ENCODE assay signal across 24 cellular contexts in the genomic region with DNA sequence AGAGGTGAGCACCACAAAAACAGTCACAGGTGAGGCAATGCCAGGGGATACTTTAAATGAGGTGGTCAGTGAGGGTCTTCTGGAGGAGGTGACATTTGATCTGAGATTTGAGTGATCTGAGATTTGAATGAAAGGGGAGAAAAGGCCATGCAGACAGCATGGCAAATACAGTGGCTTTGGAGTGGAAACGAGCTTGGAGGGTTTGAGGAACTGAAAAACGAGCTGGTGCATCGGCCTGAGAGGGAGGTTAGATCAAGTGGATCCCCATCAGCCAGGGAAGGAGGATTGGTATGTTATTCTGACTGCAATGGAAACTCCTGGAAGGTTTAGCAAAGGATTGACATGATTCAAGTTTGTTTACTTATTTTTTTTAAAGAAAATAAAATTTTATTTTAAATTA.
DNase-seq lines count a peak whose midpoint lies in the region; ATAC-seq lines count a peak whose summit lies in the region.
"Had no signal": no experiment of that assay in that cellular context is flagged by ENCODE, and none has a peak within 500 bp of the region (broad histone marks: within the 10 kb centered on the region; RNA-seq: fewer than 3 reads in every experiment).

No MANE protein-coding gene starts in this region.

- CTCF ChIA-PET in CD4-positive, alpha-beta memory T cell (lab: Charles Lee; ENCODE audit: partially characterized antibody), result no interaction called here

- no peak overlapping the region for H3K4me3 Mint-ChIP-seq in stimulated activated naive B cell treated with anti-CD40 and anti-IgM and Interleukin-4, amounts not matched to agents 10 μg/mL and 1 μg/mL and 100 μg/mL, for 72 hours
- no peak overlapping the region for H3K4me3 Mint-ChIP-seq in CD4-positive, alpha-beta memory T cell
- H3K4me3 Mint-ChIP-seq: activated CD4-positive, alpha-beta memory T cell treated with anti-CD3 and anti-CD28 coated beads for 36 hours; activated T-cell treated with anti-CD3 and anti-CD28 coated beads, Interleukin-2, amount 50 U/mL, for 72 hours; nephron progenitor cell had no signal

- no peaks in the 10 kb centered on the region for H3K27me3 ChIP-seq in Karpas-422 (ENCODE audit: low read length)
- no peaks in the 10 kb centered on the region for H3K27me3 ChIP-seq in CD4-positive, alpha-beta memory T cell (ENCODE audit: insufficient read depth, low read length)
- H3K27me3 ChIP-seq: BLaER1, sigmoid colon, thyroid gland had no signal

- H2AFZ ChIP-seq in Karpas-422 (ENCODE audit: low read length), result no peak overlapping the region
- H2AFZ ChIP-seq: GM23248 had no signal

- H3K36me3 ChIP-seq in Karpas-422 (ENCODE audit: insufficient read depth, low read length), result no peaks in the 10 kb centered on the region
- H3K36me3 ChIP-seq in CD4-positive, alpha-beta memory T cell (ENCODE audit: insufficient read depth, low read length), result no peaks in the 10 kb centered on the region
- H3K36me3 ChIP-seq: BLaER1, sigmoid colon, thyroid gland had no signal

- peak; percentile 50 for DNase-seq in Karpas-422
- DNase-seq in stimulated activated naive B cell treated with anti-CD40 and anti-IgM and Interleukin-4, amounts not matched to agents 10 μg/mL and 1 μg/mL and 100 μg/mL, for 72 hours, result no peak
- DNase-seq in CD4-positive, alpha-beta memory T cell, result no peak
- DNase-seq: activated CD4-positive, alpha-beta memory T cell treated with anti-CD3 and anti-CD28 coated beads for 36 hours; activated CD4-positive, CD25-positive, alpha-beta regulatory T cell treated with anti-CD3 and anti-CD28 coated beads, Interleukin-2, amount 50 U/mL, for 72 hours; activated T-cell treated with anti-CD3 and anti-CD28 coated beads, Interleukin-2, amount 50 U/mL, for 72 hours; EL; erythroblast; GM23248; NCI-H1436 treated with DMSO at 0.1 percent for 48 hours; NCI-H2081 treated with DMSO at 0.1 percent for 48 hours; NCI-H345; nephron progenitor cell; sigmoid colon; stimulated activated CD4-positive, alpha-beta T cell treated with anti-CD3 and anti-CD28 coated beads, Interleukin-12 subunit alpha, Interleukin-12 subunit beta, amount 100 ng/mL, for 4 hours; stimulated activated CD4-positive, alpha-beta T cell treated with anti-CD3 and anti-CD28 coated beads, Interleukin-2, amount 100 ng/mL, for 48 hours; thyroid gland had no signal

- no peaks in the 10 kb centered on the region for H3K9me3 Mint-ChIP-seq in stimulated activated naive B cell treated with anti-CD40 and anti-IgM and Interleukin-4, amounts not matched to agents 10 μg/mL and 1 μg/mL and 100 μg/mL, for 72 hours
- H3K9me3 Mint-ChIP-seq in CD4-positive, alpha-beta memory T cell, result peaks cover 0 to 4% (median 0%) of the 10 kb centered on the region in 8 donors
- H3K9me3 Mint-ChIP-seq: activated CD4-positive, alpha-beta memory T cell treated with anti-CD3 and anti-CD28 coated beads for 36 hours; activated T-cell treated with anti-CD3 and anti-CD28 coated beads, Interleukin-2, amount 50 U/mL, for 72 hours; nephron progenitor cell had no signal

- peaks cover 4 to 5% of the 10 kb centered on the region in 2 donors for H3K4me1 Mint-ChIP-seq in stimulated activated naive B cell treated with anti-CD40 and anti-IgM and Interleukin-4, amounts not matched to agents 10 μg/mL and 1 μg/mL and 100 μg/mL, for 72 hours
- H3K4me1 Mint-ChIP-seq in CD4-positive, alpha-beta memory T cell, result no peaks in the 10 kb centered on the region
- H3K4me1 Mint-ChIP-seq: nephron progenitor cell had no signal

- POLR2A ChIA-PET in CD4-positive, alpha-beta memory T cell (lab: Charles Lee; ENCODE audit: partially characterized antibody), result no interaction called here

- no peaks in the 10 kb centered on the region for H3K9me2 ChIP-seq in Karpas-422 (replicated peaks; ENCODE audit: insufficient read depth, low read length)
- H3K9me2 ChIP-seq: SK-N-SH had no signal

- H3K9me3 ChIP-seq in Karpas-422 (ENCODE audit: low read length), result no peaks in the 10 kb centered on the region
- H3K9me3 ChIP-seq in CD4-positive, alpha-beta memory T cell (ENCODE audit: control insufficient read depth in 1 of 2, low read length in 2 of 2), result no peaks in the 10 kb centered on the region
- H3K9me3 ChIP-seq: BLaER1, sigmoid colon, SK-N-SH, thyroid gland had no signal

- H3K27ac Mint-ChIP-seq in stimulated activated naive B cell treated with anti-CD40 and anti-IgM and Interleukin-4, amounts not matched to agents 10 μg/mL and 1 μg/mL and 100 μg/mL, for 72 hours, result no peak overlapping the region
- no peak overlapping the region for H3K27ac Mint-ChIP-seq in CD4-positive, alpha-beta memory T cell
- H3K27ac Mint-ChIP-seq: activated CD4-positive, alpha-beta memory T cell treated with anti-CD3 and anti-CD28 coated beads for 36 hours; activated T-cell treated with anti-CD3 and anti-CD28 coated beads, Interleukin-2, amount 50 U/mL, for 72 hours; nephron progenitor cell had no signal

- H3K4me3 ChIP-seq in Karpas-422 (ENCODE audit: low read length), result no peak overlapping the region
- no peak overlapping the region for H3K4me3 ChIP-seq in CD4-positive, alpha-beta memory T cell (ENCODE audit: low read length in 2 of 2)
- H3K4me3 ChIP-seq: BLaER1, GM23248, sigmoid colon, thyroid gland had no signal

- no peak overlapping the region for H3K4me2 ChIP-seq in Karpas-422 (ENCODE audit: low read depth, low read length, poor library complexity, severe bottlenecking)
- H3K4me2 ChIP-seq: BLaER1, SK-N-SH had no signal

- H3K9ac ChIP-seq in Karpas-422 (ENCODE audit: low read length), result no peak overlapping the region
- H3K9ac ChIP-seq: BLaER1, GM23248, SK-N-SH had no signal

- no peaks in the 10 kb centered on the region for H3K36me3 Mint-ChIP-seq in stimulated activated naive B cell treated with anti-CD40 and anti-IgM and Interleukin-4, amounts not matched to agents 10 μg/mL and 1 μg/mL and 100 μg/mL, for 72 hours
- no peaks in the 10 kb centered on the region for H3K36me3 Mint-ChIP-seq in CD4-positive, alpha-beta memory T cell
- H3K36me3 Mint-ChIP-seq: activated CD4-positive, alpha-beta memory T cell treated with anti-CD3 and anti-CD28 coated beads for 36 hours had no signal

- H3K4me1 ChIP-seq in Karpas-422 (ENCODE audit: low read length), result 0 out of 2 replicates have a peak, but pooled peaks cover 2% of the 10 kb centered on the region
- H3K4me1 ChIP-seq in CD4-positive, alpha-beta memory T cell (ENCODE audit: insufficient read depth, low read length), result no peaks in the 10 kb centered on the region
- H3K4me1 ChIP-seq: thyroid gland had no signal

- no peak overlapping the region for H3K27ac ChIP-seq in Karpas-422 (ENCODE audit: low read length)
- H3K27ac ChIP-seq in CD4-positive, alpha-beta memory T cell (ENCODE audit: low read depth, low read length), result no peak overlapping the region
- H3K27ac ChIP-seq: BLaER1, GM23248, sigmoid colon, thyroid gland had no signal

- intact Hi-C loops in CD4-positive, alpha-beta memory T cell (cut with micrococcal nuclease), result no loop called here

- ATAC-seq in GM18867 (IDR thresholded peaks at IDR 0.05; ENCODE audit: unreplicated experiment) (peak; percentile 72), GM21529 (IDR thresholded peaks at IDR 0.05; ENCODE audit: unreplicated experiment) (peak; percentile 56), HG02852 (IDR thresholded peaks at IDR 0.05; ENCODE audit: unreplicated experiment) (no peak), HG02884 (IDR thresholded peaks at IDR 0.05; ENCODE audit: unreplicated experiment) (no peak)
- ATAC-seq in stimulated activated naive B cell treated with anti-CD40 and anti-IgM and Interleukin-4, amounts not matched to agents 10 μg/mL and 1 μg/mL and 100 μg/mL, for 72 hours (replicated peaks), result peak; percentile 77 to 78
- ATAC-seq: activated T-cell treated with anti-CD3 and anti-CD28 coated beads, Interleukin-2, amount 50 U/mL, for 72 hours; HepG2 had no signal

- H3K79me2 ChIP-seq in Karpas-422 (ENCODE audit: low read length), result no peaks in the 10 kb centered on the region

- peaks cover 21 to 38% of the 10 kb centered on the region in 2 donors for H3K27me3 Mint-ChIP-seq in stimulated activated naive B cell treated with anti-CD40 and anti-IgM and Interleukin-4, amounts not matched to agents 10 μg/mL and 1 μg/mL and 100 μg/mL, for 72 hours
- H3K27me3 Mint-ChIP-seq in CD4-positive, alpha-beta memory T cell, result peaks cover 0 to 9% of the 10 kb centered on the region in 2 donors

- H4K20me1 ChIP-seq in Karpas-422 (ENCODE audit: insufficient read depth, low read depth, low read length), result no peaks in the 10 kb centered on the region
- H4K20me1 ChIP-seq: BLaER1 had no signal

Comparison
In these comparisons a context has a peak if more than half of its experiments do, and no peak if none do; other contexts are left out.
1. ATAC-seq: peak in GM18867 (single experiment), GM21529 (single experiment) and stimulated activated naive B cell treated with anti-CD40 and anti-IgM and Interleukin-4, amounts not matched to agents 10 μg/mL and 1 μg/mL and 100 μg/mL, for 72 hours (2 of 2); none in HG02852 (single experiment) and HG02884 (single experiment).